In genomic region chr4:118850813-118851173, GRCh38 we compare ENCODE assay signal across 8 cellular contexts. TPM values are rescaled to one million over a fixed set of nuclear protein-coding genes. Genes with fewer than 3 reads are reported as not detected.
A peak's percentile ranks its signal among the peaks of the same experiment; 100 is the strongest.
DNase-seq lines count a peak whose midpoint lies in the region; ATAC-seq and TF ChIP-seq lines count a peak whose summit lies in the region.

No MANE protein-coding gene starts in this region.

- no peaks in the 10 kb centered on the region for H3K9me3 ChIP-seq in adrenal gland (replicated peaks in 1 of 3)
- no peaks in the 10 kb centered on the region for H3K9me3 ChIP-seq in mucosa of rectum (ENCODE audit: control insufficient read depth in 2 of 2, low read length in 2 of 2)

- H3K4me3 ChIP-seq in adrenal gland (peak overlapping the region in 3 of 4 donors; percentile 7 to 64 (median 19)), mucosa of rectum (ENCODE audit: low read length in 2 of 2) (peak overlapping the region; percentile 63 to 71)

- peak overlapping the region in 1 of 2 donors; percentile 44 for H3K9ac ChIP-seq in mucosa of rectum (ENCODE audit: low read depth in 1 of 2, low read length in 2 of 2)

- no peaks in the 10 kb centered on the region for H3K27me3 ChIP-seq in adrenal gland
- no peaks in the 10 kb centered on the region for H3K27me3 ChIP-seq in mucosa of rectum (ENCODE audit: control insufficient read depth in 2 of 2, insufficient read depth in 2 of 2, low read length in 2 of 2)

- DNase-seq in adrenal gland (no peak), NCI-H345 (lab: John Stamatoyannopoulos, UW) (no peak), MV-4-11 (lab: John Stamatoyannopoulos, UW) (no peak), posterior cingulate gyrus (no peak), COLO668 (lab: John Stamatoyannopoulos, UW; ENCODE audit: unreplicated experiment) (no peak)

- H3K4me1 ChIP-seq in adrenal gland (replicated peaks in 1 of 2) (peaks cover 0 to 4% of the 10 kb centered on the region in 2 donors), mucosa of rectum (ENCODE audit: control insufficient read depth in 2 of 2, insufficient read depth in 2 of 2, low read length in 2 of 2) (no peaks in the 10 kb centered on the region)

- WGBS in adrenal gland, 4 donors: 28 to 46% (median 41%) methylated on average over 3 of the region's 3 CpGs

- intact Hi-C loops in adrenal gland (cut with DNase I): no loop called here
- intact Hi-C loops in posterior cingulate gyrus (cut with DNase I): no loop called here

- H3K36me3 ChIP-seq in adrenal gland (replicated peaks in 1 of 2): no peaks in the 10 kb centered on the region
- H3K36me3 ChIP-seq in mucosa of rectum (ENCODE audit: control insufficient read depth in 2 of 2, insufficient read depth in 2 of 2, low read length in 2 of 2): no peaks in the 10 kb centered on the region

- ATAC-seq in GM18907 (IDR thresholded peaks at IDR 0.05; ENCODE audit: unreplicated experiment): peak; percentile 28
- ATAC-seq in HG02885 (IDR thresholded peaks at IDR 0.05; ENCODE audit: poor library complexity, unreplicated experiment): peak; percentile 20

- no peak overlapping the region for H3K27ac ChIP-seq in adrenal gland
- no peak overlapping the region for H3K27ac ChIP-seq in mucosa of rectum (ENCODE audit: low read depth in 2 of 2, low read length in 2 of 2)

- TF ChIP-seq CTCF in adrenal gland (IDR thresholded peaks at IDR 0.05): no peak

- no peak for TF ChIP-seq POLR2A in adrenal gland (IDR thresholded peaks at IDR 0.05)

RNA-seq across cellular contexts. Expression of gene SEC24D, which starts 14.9 kb away (rescaled TPM):
- 10 to 100 TPM; 25.5 to 76.7 (median 35.3) TPM for total RNA-seq in adrenal gland
- 10 to 100 TPM in 1 of 3 donors, 1 to 10 TPM in 2; 5.3 to 93.6 (median 7.2) TPM for polyA plus RNA-seq in adrenal gland

RNA-seq across cellular contexts. Expression of gene SYNPO2, which starts 37.9 kb away (rescaled TPM):
- total RNA-seq in adrenal gland: 10 to 100 TPM; 15.4 to 49.0 (median 29.9) TPM
- 10 to 100 TPM in 2 of 3 donors, 1 to 10 TPM in 1; 8.5 to 15.0 (median 12.1) TPM for polyA plus RNA-seq in adrenal gland
